Comparison of ENCODE assay signal across 15 cellular contexts in genomic region chr15:61654918-61655317, GRCh38.
DNase-seq lines count a peak whose midpoint lies in the region; ATAC-seq and TF ChIP-seq lines count a peak whose summit lies in the region.
"Had no signal": no experiment of that assay in that cellular context is flagged by ENCODE, and none has a peak within 500 bp of the region (broad histone marks: within the 10 kb centered on the region; RNA-seq: fewer than 3 reads in every experiment).

No MANE protein-coding gene starts in this region.

- H3K4me1 Mint-ChIP-seq in stimulated activated effector memory CD8-positive, alpha-beta T cell treated with anti-CD3 and anti-CD28 coated beads, Interleukin-12 subunit alpha, Interleukin-12 subunit beta, amount 100 ng/mL, for 72 hours = no peaks in the 10 kb centered on the region
- H3K4me1 Mint-ChIP-seq: B cell; central memory CD8-positive, alpha-beta T cell had no signal

- TF ChIP-seq CTCF in dorsolateral prefrontal cortex (IDR thresholded peaks at IDR 0.05 in 54 of 56, conservative IDR thresholded peaks at IDR 0.05 in 2 of 56; ENCODE audit: low read depth in 1 of 56, partially characterized antibody in 56 of 56) (no peak), hepatocyte (IDR thresholded peaks at IDR 0.05; ENCODE audit: poor library complexity) (no peak)

- 86% methylated on average over 12 of the region's 12 CpGs for WGBS in hepatocyte (ENCODE audit: low lambda C conversion rate, missing lambda C conversion rate)

- H3K27me3 ChIP-seq in dorsolateral prefrontal cortex = peaks cover 0 to 4% (median 0%) of the 10 kb centered on the region in 45 donors
- no peaks in the 10 kb centered on the region for H3K27me3 ChIP-seq in hepatocyte

- ATAC-seq in stimulated activated effector memory CD8-positive, alpha-beta T cell treated with anti-CD3 and anti-CD28 coated beads, Interleukin-12 subunit alpha, Interleukin-12 subunit beta, amount 100 ng/mL, for 72 hours = peak; percentile 13
- no peak for ATAC-seq in GM21528 (IDR thresholded peaks at IDR 0.05; ENCODE audit: low FRiP score, unreplicated experiment)
- ATAC-seq: activated CD8-positive, alpha-beta T cell treated with anti-CD3 and anti-CD28 coated beads for 36 hours; activated naive CD4-positive, alpha-beta T cell treated with anti-CD3 and anti-CD28 coated beads, Interleukin-2, amount 50 U/mL, for 72 hours; activated T-cell treated with anti-CD3 and anti-CD28 coated beads, Interleukin-2, amount 50 U/mL, for 4 hours had no signal

- H2AFZ ChIP-seq in hepatocyte = no peak overlapping the region

- H3K27ac ChIP-seq in dorsolateral prefrontal cortex = peak overlapping the region in 47 of 59 donors; percentile 4 to 94 (median 67)
- H3K27ac ChIP-seq in hepatocyte = peak overlapping the region; percentile 87

- no peaks in the 10 kb centered on the region for H3K9me3 ChIP-seq in hepatocyte (ENCODE audit: low read depth)

- no peaks in the 10 kb centered on the region for H4K20me1 ChIP-seq in hepatocyte (ENCODE audit: insufficient read depth, poor library complexity, severe bottlenecking)

- peaks cover 7% of the 10 kb centered on the region for H3K4me1 ChIP-seq in hepatocyte (ENCODE audit: insufficient read depth)

- no peaks in the 10 kb centered on the region for H3K9me2 ChIP-seq in hepatocyte (replicated peaks; ENCODE audit: insufficient read depth)

- H3K36me3 Mint-ChIP-seq in stimulated activated effector memory CD8-positive, alpha-beta T cell treated with anti-CD3 and anti-CD28 coated beads, Interleukin-12 subunit alpha, Interleukin-12 subunit beta, amount 100 ng/mL, for 72 hours = no peaks in the 10 kb centered on the region
- H3K36me3 Mint-ChIP-seq: activated naive CD4-positive, alpha-beta T cell treated with anti-CD3 and anti-CD28 coated beads, Interleukin-2, amount 50 U/mL, for 72 hours had no signal

- H3K4me3 ChIP-seq in dorsolateral prefrontal cortex = no peak overlapping the region
- no peak overlapping the region for H3K4me3 ChIP-seq in hepatocyte

- H3K4me2 ChIP-seq in hepatocyte = no peak overlapping the region

- H3K79me2 ChIP-seq in hepatocyte = no peaks in the 10 kb centered on the region

- no peaks in the 10 kb centered on the region for H3K9me3 Mint-ChIP-seq in stimulated activated effector memory CD8-positive, alpha-beta T cell treated with anti-CD3 and anti-CD28 coated beads, Interleukin-12 subunit alpha, Interleukin-12 subunit beta, amount 100 ng/mL, for 72 hours
- H3K9me3 Mint-ChIP-seq: activated CD8-positive, alpha-beta T cell treated with anti-CD3 and anti-CD28 coated beads for 36 hours; activated naive CD4-positive, alpha-beta T cell treated with anti-CD3 and anti-CD28 coated beads, Interleukin-2, amount 50 U/mL, for 72 hours; activated T-cell treated with anti-CD3 and anti-CD28 coated beads, Interleukin-2, amount 50 U/mL, for 4 hours; central memory CD8-positive, alpha-beta T cell had no signal

- no peaks in the 10 kb centered on the region for H3K36me3 ChIP-seq in hepatocyte (replicated peaks; ENCODE audit: insufficient read depth, low read depth)

- H3K4me3 Mint-ChIP-seq in stimulated activated effector memory CD8-positive, alpha-beta T cell treated with anti-CD3 and anti-CD28 coated beads, Interleukin-12 subunit alpha, Interleukin-12 subunit beta, amount 100 ng/mL, for 72 hours = no peak overlapping the region
- H3K4me3 Mint-ChIP-seq: activated CD8-positive, alpha-beta T cell treated with anti-CD3 and anti-CD28 coated beads for 36 hours; activated T-cell treated with anti-CD3 and anti-CD28 coated beads, Interleukin-2, amount 50 U/mL, for 4 hours; B cell; central memory CD8-positive, alpha-beta T cell had no signal

- H3K27ac Mint-ChIP-seq in stimulated activated effector memory CD8-positive, alpha-beta T cell treated with anti-CD3 and anti-CD28 coated beads, Interleukin-12 subunit alpha, Interleukin-12 subunit beta, amount 100 ng/mL, for 72 hours = no peak overlapping the region
- H3K27ac Mint-ChIP-seq: activated CD8-positive, alpha-beta T cell treated with anti-CD3 and anti-CD28 coated beads for 36 hours; activated naive CD4-positive, alpha-beta T cell treated with anti-CD3 and anti-CD28 coated beads, Interleukin-2, amount 50 U/mL, for 72 hours; B cell had no signal

- DNase-seq in dorsolateral prefrontal cortex (no peak), hepatocyte (ENCODE audit: low spot score) (peak; percentile 21), NCI-H1436 (lab: John Stamatoyannopoulos, UW) (no peak), H4 (ENCODE audit: low spot score) (no peak), iPS-NIHi11 (ENCODE audit: low spot score) (no peak)
- DNase-seq in stimulated activated effector memory CD8-positive, alpha-beta T cell treated with anti-CD3 and anti-CD28 coated beads, Interleukin-12 subunit alpha, Interleukin-12 subunit beta, amount 100 ng/mL, for 72 hours (ENCODE audit: low spot score in 2 of 2) = no peak
- DNase-seq: activated CD8-positive, alpha-beta T cell treated with anti-CD3 and anti-CD28 coated beads for 36 hours; activated T-cell treated with anti-CD3 and anti-CD28 coated beads, Interleukin-2, amount 50 U/mL, for 4 hours; effector memory CD4-positive, alpha-beta T cell; NCI-H2227 treated with DMSO at 0.1 percent for 48 hours; stimulated activated naive CD4-positive, alpha-beta T cell treated with Interleukin-2 at 50 U/mL for 16 hours had no signal

- intact Hi-C loops in dorsolateral prefrontal cortex (cut with DNase I) = no loop called here
